1 cellular context compared by ENCODE assay signal in the genomic region with DNA sequence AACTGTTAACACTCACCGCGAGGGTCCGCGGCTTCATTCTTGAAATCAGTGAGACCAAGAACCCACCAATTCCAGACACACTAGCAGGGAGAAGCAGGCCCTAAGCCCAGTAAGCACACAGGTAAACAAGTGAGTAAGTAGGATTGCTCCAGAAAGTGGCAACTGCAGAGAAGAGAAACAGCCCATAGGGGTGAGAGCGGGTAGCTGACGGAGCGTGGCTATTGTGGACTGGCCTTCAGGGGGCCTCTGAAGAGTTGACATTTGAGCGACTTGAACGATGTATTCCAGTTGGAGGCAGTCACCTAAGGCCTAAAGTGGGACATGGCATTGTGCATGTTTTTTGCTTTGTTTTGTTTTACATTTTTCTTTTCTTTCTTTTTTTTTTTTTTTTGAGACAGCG.
TF ChIP-seq lines count a peak whose summit lies in the region.

No MANE protein-coding gene starts in this region.

TF ChIP-seq in GM23338, 12 proteins besides CTCF, POLR2A, EP300 and RAD21:
- TF ChIP-seq, protein P1, sequence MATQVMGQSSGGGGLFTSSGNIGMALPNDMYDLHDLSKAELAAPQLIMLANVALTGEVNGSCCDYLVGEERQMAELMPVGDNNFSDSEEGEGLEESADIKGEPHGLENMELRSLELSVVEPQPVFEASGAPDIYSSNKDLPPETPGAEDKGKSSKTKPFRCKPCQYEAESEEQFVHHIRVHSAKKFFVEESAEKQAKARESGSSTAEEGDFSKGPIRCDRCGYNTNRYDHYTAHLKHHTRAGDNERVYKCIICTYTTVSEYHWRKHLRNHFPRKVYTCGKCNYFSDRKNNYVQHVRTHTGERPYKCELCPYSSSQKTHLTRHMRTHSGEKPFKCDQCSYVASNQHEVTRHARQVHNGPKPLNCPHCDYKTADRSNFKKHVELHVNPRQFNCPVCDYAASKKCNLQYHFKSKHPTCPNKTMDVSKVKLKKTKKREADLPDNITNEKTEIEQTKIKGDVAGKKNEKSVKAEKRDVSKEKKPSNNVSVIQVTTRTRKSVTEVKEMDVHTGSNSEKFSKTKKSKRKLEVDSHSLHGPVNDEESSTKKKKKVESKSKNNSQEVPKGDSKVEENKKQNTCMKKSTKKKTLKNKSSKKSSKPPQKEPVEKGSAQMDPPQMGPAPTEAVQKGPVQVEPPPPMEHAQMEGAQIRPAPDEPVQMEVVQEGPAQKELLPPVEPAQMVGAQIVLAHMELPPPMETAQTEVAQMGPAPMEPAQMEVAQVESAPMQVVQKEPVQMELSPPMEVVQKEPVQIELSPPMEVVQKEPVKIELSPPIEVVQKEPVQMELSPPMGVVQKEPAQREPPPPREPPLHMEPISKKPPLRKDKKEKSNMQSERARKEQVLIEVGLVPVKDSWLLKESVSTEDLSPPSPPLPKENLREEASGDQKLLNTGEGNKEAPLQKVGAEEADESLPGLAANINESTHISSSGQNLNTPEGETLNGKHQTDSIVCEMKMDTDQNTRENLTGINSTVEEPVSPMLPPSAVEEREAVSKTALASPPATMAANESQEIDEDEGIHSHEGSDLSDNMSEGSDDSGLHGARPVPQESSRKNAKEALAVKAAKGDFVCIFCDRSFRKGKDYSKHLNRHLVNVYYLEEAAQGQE (IDR thresholded peaks at IDR 0.05; ENCODE audit: unreplicated experiment), result no peak
- TF ChIP-seq JUNB (IDR thresholded peaks at IDR 0.05; ENCODE audit: unreplicated experiment) (no peak), STAT1 (IDR thresholded peaks at IDR 0.05; ENCODE audit: unreplicated experiment) (no peak), ZNF114 (CRISPR knock-in tag; IDR thresholded peaks at IDR 0.05) (no peak), POLR2AphosphoS5 (IDR thresholded peaks at IDR 0.05; ENCODE audit: low read depth) (no peak), EZH2 (IDR thresholded peaks at IDR 0.05; ENCODE audit: low read depth, unreplicated experiment) (no peak), NANOG (IDR thresholded peaks at IDR 0.05; ENCODE audit: borderline replicate concordance) (no peak), ZNF331 (CRISPR knock-in tag; IDR thresholded peaks at IDR 0.05; ENCODE audit: low read depth) (no peak), EZH2phosphoT487 (IDR thresholded peaks at IDR 0.05; ENCODE audit: unreplicated experiment) (no peak), CREB1 (CRISPR knock-in tag; IDR thresholded peaks at IDR 0.05; ENCODE audit: low read depth) (no peak)
- TF ChIP-seq, protein P2, sequence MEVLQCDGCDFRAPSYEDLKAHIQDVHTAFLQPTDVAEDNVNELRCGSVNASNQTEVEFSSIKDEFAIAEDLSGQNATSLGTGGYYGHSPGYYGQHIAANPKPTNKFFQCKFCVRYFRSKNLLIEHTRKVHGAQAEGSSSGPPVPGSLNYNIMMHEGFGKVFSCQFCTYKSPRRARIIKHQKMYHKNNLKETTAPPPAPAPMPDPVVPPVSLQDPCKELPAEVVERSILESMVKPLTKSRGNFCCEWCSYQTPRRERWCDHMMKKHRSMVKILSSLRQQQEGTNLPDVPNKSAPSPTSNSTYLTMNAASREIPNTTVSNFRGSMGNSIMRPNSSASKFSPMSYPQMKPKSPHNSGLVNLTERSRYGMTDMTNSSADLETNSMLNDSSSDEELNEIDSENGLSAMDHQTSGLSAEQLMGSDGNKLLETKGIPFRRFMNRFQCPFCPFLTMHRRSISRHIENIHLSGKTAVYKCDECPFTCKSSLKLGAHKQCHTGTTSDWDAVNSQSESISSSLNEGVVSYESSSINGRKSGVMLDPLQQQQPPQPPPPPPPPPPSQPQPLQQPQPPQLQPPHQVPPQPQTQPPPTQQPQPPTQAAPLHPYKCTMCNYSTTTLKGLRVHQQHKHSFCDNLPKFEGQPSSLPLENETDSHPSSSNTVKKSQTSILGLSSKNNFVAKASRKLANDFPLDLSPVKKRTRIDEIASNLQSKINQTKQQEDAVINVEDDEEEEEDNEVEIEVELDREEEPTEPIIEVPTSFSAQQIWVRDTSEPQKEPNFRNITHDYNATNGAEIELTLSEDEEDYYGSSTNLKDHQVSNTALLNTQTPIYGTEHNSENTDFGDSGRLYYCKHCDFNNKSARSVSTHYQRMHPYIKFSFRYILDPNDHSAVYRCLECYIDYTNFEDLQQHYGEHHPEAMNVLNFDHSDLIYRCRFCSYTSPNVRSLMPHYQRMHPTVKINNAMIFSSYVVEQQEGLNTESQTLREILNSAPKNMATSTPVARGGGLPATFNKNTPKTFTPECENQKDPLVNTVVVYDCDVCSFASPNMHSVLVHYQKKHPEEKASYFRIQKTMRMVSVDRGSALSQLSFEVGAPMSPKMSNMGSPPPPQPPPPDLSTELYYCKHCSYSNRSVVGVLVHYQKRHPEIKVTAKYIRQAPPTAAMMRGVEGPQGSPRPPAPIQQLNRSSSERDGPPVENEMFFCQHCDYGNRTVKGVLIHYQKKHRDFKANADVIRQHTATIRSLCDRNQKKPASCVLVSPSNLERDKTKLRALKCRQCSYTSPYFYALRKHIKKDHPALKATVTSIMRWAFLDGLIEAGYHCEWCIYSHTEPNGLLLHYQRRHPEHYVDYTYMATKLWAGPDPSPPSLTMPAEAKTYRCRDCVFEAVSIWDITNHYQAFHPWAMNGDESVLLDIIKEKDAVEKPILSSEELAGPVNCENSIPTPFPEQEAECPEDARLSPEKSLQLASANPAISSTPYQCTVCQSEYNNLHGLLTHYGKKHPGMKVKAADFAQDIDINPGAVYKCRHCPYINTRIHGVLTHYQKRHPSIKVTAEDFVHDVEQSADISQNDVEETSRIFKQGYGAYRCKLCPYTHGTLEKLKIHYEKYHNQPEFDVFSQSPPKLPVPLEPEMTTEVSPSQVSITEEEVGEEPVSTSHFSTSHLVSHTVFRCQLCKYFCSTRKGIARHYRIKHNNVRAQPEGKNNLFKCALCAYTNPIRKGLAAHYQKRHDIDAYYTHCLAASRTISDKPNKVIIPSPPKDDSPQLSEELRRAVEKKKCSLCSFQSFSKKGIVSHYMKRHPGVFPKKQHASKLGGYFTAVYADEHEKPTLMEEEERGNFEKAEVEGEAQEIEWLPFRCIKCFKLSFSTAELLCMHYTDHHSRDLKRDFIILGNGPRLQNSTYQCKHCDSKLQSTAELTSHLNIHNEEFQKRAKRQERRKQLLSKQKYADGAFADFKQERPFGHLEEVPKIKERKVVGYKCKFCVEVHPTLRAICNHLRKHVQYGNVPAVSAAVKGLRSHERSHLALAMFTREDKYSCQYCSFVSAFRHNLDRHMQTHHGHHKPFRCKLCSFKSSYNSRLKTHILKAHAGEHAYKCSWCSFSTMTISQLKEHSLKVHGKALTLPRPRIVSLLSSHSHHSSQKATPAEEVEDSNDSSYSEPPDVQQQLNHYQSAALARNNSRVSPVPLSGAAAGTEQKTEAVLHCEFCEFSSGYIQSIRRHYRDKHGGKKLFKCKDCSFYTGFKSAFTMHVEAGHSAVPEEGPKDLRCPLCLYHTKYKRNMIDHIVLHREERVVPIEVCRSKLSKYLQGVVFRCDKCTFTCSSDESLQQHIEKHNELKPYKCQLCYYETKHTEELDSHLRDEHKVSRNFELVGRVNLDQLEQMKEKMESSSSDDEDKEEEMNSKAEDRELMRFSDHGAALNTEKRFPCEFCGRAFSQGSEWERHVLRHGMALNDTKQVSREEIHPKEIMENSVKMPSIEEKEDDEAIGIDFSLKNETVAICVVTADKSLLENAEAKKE (CRISPR knock-in tag; IDR thresholded peaks at IDR 0.05), result no peak
- TF ChIP-seq, protein P3, sequence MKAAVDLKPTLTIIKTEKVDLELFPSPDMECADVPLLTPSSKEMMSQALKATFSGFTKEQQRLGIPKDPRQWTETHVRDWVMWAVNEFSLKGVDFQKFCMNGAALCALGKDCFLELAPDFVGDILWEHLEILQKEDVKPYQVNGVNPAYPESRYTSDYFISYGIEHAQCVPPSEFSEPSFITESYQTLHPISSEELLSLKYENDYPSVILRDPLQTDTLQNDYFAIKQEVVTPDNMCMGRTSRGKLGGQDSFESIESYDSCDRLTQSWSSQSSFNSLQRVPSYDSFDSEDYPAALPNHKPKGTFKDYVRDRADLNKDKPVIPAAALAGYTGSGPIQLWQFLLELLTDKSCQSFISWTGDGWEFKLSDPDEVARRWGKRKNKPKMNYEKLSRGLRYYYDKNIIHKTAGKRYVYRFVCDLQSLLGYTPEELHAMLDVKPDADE (IDR thresholded peaks at IDR 0.05), result no peak
TF ChIP-seq in GM23338: peak in this region for 0.
